ENCODE assay signal across 17 cellular contexts in the genomic region with DNA sequence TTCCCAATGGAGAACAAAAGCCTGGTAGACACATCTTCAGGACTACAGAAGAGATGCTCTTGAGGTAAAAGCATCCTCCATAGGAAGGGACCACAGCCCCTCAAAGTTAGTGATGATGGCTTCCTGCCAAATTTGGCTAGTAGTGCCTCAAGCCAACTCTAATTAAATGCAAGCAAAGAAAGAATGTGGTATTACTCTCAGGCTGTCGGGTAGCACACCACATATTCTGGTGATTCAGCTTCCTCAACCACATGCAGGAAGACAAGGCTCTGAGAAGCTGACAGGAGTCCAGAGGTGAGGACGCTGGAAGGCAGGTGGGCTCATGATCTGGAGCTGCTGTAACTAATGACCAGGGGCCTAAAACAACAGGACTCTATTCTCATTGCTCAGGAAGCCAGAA. TPM values are rescaled to one million over a fixed set of nuclear protein-coding genes. Genes with fewer than 3 reads are reported as not detected.
DNase-seq lines count a peak whose midpoint lies in the region; ATAC-seq, FAIRE-seq and TF ChIP-seq lines count a peak whose summit lies in the region.
"Had no signal": no experiment of that assay in that cellular context is flagged by ENCODE, and none has a peak within 500 bp of the region (broad histone marks: within the 10 kb centered on the region; RNA-seq: fewer than 3 reads in every experiment).

No MANE protein-coding gene starts in this region.

- H3K9me3 Mint-ChIP-seq in progenitor cell of endocrine pancreas (ENCODE audit: low read depth), result no peaks in the 10 kb centered on the region
- H3K9me3 Mint-ChIP-seq: activated CD4-positive, alpha-beta memory T cell treated with anti-CD3 and anti-CD28 coated beads, Interleukin-2, amount 10 ng/mL, durations not matched to agents 7 days and 5 days had no signal

- ATAC-seq in right cardiac atrium (no peak), left cardiac atrium (no peak), HG02938 (IDR thresholded peaks at IDR 0.05; ENCODE audit: unreplicated experiment) (no peak)
- ATAC-seq: lower lobe of right lung had no signal

- no peak overlapping the region for H3K4me3 ChIP-seq in right cardiac atrium (ENCODE audit: low read length)
- H3K4me3 ChIP-seq: lower lobe of right lung, Peyer's patch had no signal

- DNase-seq in right cardiac atrium (no peak), left cardiac atrium (no peak), SW480 (ENCODE audit: low spot score) (peak; percentile 13), glomerular visceral epithelial cell (ENCODE audit: extremely low spot score) (peak; percentile 56), SK-N-DZ (ENCODE audit: low spot score) (no peak), progenitor cell of endocrine pancreas (ENCODE audit: low spot score, unreplicated experiment) (no peak), frontal cortex (ENCODE audit: low spot score in 2 of 2) (no peak)
- DNase-seq: activated CD4-positive, alpha-beta memory T cell treated with anti-CD3 and anti-CD28 coated beads, Interleukin-2, amount 10 ng/mL, durations not matched to agents 7 days and 5 days; activated gamma-delta T cell; central memory CD4-positive, alpha-beta T cell; lower lobe of right lung; NCI-H1092 treated with DMSO at 0.1 percent for 48 hours; Peyer's patch; T-helper 9 cell had no signal

- no peak for TF ChIP-seq CTCF in progenitor cell of endocrine pancreas (IDR thresholded peaks at IDR 0.05; ENCODE audit: unreplicated experiment)

- no peaks in the 10 kb centered on the region for H3K36me3 Mint-ChIP-seq in progenitor cell of endocrine pancreas (ENCODE audit: insufficient read depth)

- H3K9me3 ChIP-seq in right cardiac atrium (ENCODE audit: control insufficient read depth, low read length), result no peaks in the 10 kb centered on the region
- H3K9me3 ChIP-seq: lower lobe of right lung, Peyer's patch had no signal

- WGBS in right cardiac atrium, result 72% methylated on average over 2 of the region's 2 CpGs

- intact Hi-C loops in right cardiac atrium (cut with DNase I), result loop anchor here in 1 of 4 donors (10.0 kb wide), 1 partner anchor 169 kb away; no protein-coding TSS in a partner anchor
- intact Hi-C loops in left cardiac atrium (cut with DNase I), result loop anchor here in 1 of 2 donors (5.0 kb wide), 1 partner anchor 38 kb away; a partner anchor contains a TSS

- no peak overlapping the region for H3K4me3 Mint-ChIP-seq in progenitor cell of endocrine pancreas (ENCODE audit: low read depth)
- H3K4me3 Mint-ChIP-seq: activated CD4-positive, alpha-beta memory T cell treated with anti-CD3 and anti-CD28 coated beads, Interleukin-2, amount 10 ng/mL, durations not matched to agents 7 days and 5 days had no signal

- no peaks in the 10 kb centered on the region for H3K27me3 ChIP-seq in right cardiac atrium (ENCODE audit: control insufficient read depth, insufficient read depth)
- H3K27me3 ChIP-seq: Peyer's patch had no signal

- peaks cover 14% of the 10 kb centered on the region for H3K4me1 Mint-ChIP-seq in progenitor cell of endocrine pancreas (ENCODE audit: low read depth)

- FAIRE-seq in frontal cortex (lab: Jason Lieb, UNC), result no peak
- FAIRE-seq: endothelial cell of umbilical vein, urothelium cell line had no signal

- peaks cover 19% of the 10 kb centered on the region for H3K4me1 ChIP-seq in right cardiac atrium (ENCODE audit: control insufficient read depth, insufficient read depth, low read length)

- H3K27ac Mint-ChIP-seq in progenitor cell of endocrine pancreas, result no peak overlapping the region
- H3K27ac Mint-ChIP-seq: activated CD4-positive, alpha-beta memory T cell treated with anti-CD3 and anti-CD28 coated beads, Interleukin-2, amount 10 ng/mL, durations not matched to agents 7 days and 5 days had no signal

- H3K27me3 Mint-ChIP-seq in progenitor cell of endocrine pancreas, result peaks cover 62% of the 10 kb centered on the region

- H3K27ac ChIP-seq in right cardiac atrium (ENCODE audit: low read length), result peak overlapping the region; percentile 77
- H3K27ac ChIP-seq: lower lobe of right lung had no signal

RNA-seq across cellular contexts. Expression of a gene that starts 37.2 kb away (rescaled TPM):
- total RNA-seq in right cardiac atrium (10 to 100 TPM; 37.2 to 51.6 (median 38.3) TPM), left cardiac atrium (10 to 100 TPM; 24.4 to 25.3 TPM), progenitor cell of endocrine pancreas (1.6 and 1.7 TPM in 2 replicates), frontal cortex (3.7 TPM)
- 24.9 TPM for polyA plus RNA-seq in right cardiac atrium
- 0.16 TPM in 2 replicates for polyA plus RNA-seq in SK-N-DZ (2014; cell fraction: cytosol; rRNA removed)
- 0.02 TPM in 1 of 2 replicates, not detected in the other for polyA plus RNA-seq in SK-N-DZ (2014; cell fraction: nucleus; rRNA removed)
- total RNA-seq: activated CD4-positive, alpha-beta memory T cell treated with anti-CD3 and anti-CD28 coated beads, Interleukin-2, amount 10 ng/mL, durations not matched to agents 7 days and 5 days had no signal

Comparison
In these comparisons a context has a peak if more than half of its experiments do, and no peak if none do; other contexts are left out.
1. DNase-seq: peak in SW480 (single experiment) and glomerular visceral epithelial cell (single experiment); none in right cardiac atrium (0 of 3), left cardiac atrium (single experiment), SK-N-DZ (single experiment), progenitor cell of endocrine pancreas (single experiment) and frontal cortex (0 of 2).